In genomic region chr2:152395132-152396024, GRCh38 we compare ENCODE assay signal across 14 cellular contexts.
DNase-seq lines count a peak whose midpoint lies in the region; ATAC-seq and TF ChIP-seq lines count a peak whose summit lies in the region.
"Had no signal": no experiment of that assay in that cellular context is flagged by ENCODE, and none has a peak within 500 bp of the region (broad histone marks: within the 10 kb centered on the region; RNA-seq: fewer than 3 reads in every experiment).

No MANE protein-coding gene starts in this region.

- no peak for TF ChIP-seq EP300 in SK-N-SH (IDR thresholded peaks at IDR 0.05; ENCODE audit: borderline replicate concordance in 1 of 2, low read depth in 1 of 2, low read length in 1 of 2)

- DNase-seq in SK-N-SH (no peak), fibroblast of gingiva (ENCODE audit: low read depth) (peak; percentile 58), omental fat pad (ENCODE audit: low spot score) (no peak), GM13976 (ENCODE audit: low spot score) (no peak), foreskin keratinocyte (no peak)
- no peak for DNase-seq in activated CD4-positive, alpha-beta T cell treated with anti-CD3 and anti-CD28 coated beads, Interleukin-2, amount 50 U/mL, for 4 hours
- DNase-seq: 8988T; activated T-cell treated with anti-CD3 and anti-CD28 coated beads, Interleukin-2, amount 50 U/mL, for 1 hour; natural killer cell; NCI-H2081 treated with DMSO at 0.1 percent for 48 hours; PC-9; stimulated activated CD4-positive, alpha-beta T cell treated with anti-CD3 and anti-CD28 coated beads, Interleukin-4, amount 100 ng/mL, for 1 hour had no signal

- 97% methylated on average over 9 of the region's 9 CpGs for WGBS in SK-N-SH (ENCODE audit: low lambda C conversion rate)
- 41% methylated on average over 9 of the region's 9 CpGs for whole genome bisulfite sequencing in urinary bladder

- H3K27me3 ChIP-seq in SK-N-SH (ENCODE audit: insufficient read depth), result no peaks in the 10 kb centered on the region
- no peaks in the 10 kb centered on the region for H3K27me3 ChIP-seq in foreskin keratinocyte

- H3K36me3 ChIP-seq in SK-N-SH (replicated peaks in 1 of 2; ENCODE audit: control insufficient read depth in 1 of 2, insufficient read depth in 2 of 2, low read length in 1 of 2) (no peaks in the 10 kb centered on the region), urinary bladder (ENCODE audit: insufficient read depth) (no peaks in the 10 kb centered on the region)

- H2AFZ ChIP-seq in SK-N-SH (ENCODE audit: low read depth), result no peak overlapping the region
- H2AFZ ChIP-seq: PC-9 had no signal

- peaks cover 7% of the 10 kb centered on the region for H3F3A ChIP-seq in SK-N-SH (replicated peaks; ENCODE audit: insufficient read depth)

- no peak overlapping the region for H3K27ac ChIP-seq in SK-N-SH (ENCODE audit: low read depth in 2 of 2, low read length in 1 of 2)
- no peak overlapping the region for H3K27ac ChIP-seq in urinary bladder (ENCODE audit: low read depth)
- no peak overlapping the region for H3K27ac ChIP-seq in foreskin keratinocyte
- H3K27ac ChIP-seq: PC-9 had no signal

- H3K79me2 ChIP-seq in SK-N-SH (ENCODE audit: insufficient read depth), result peaks cover 36% of the 10 kb centered on the region

- ATAC-seq in SK-N-SH treated with all-trans-retinoic acid at 6 μM for 48 hours (0 out of 3 replicates have a peak, but pooled peaks have one; percentile 33), omental fat pad (ENCODE audit: low FRiP score) (peak; percentile 46), foreskin keratinocyte (no peak)
- ATAC-seq: natural killer cell had no signal

- no peak overlapping the region for H3K9ac ChIP-seq in SK-N-SH

- no peaks in the 10 kb centered on the region for H3K9me3 ChIP-seq in SK-N-SH

- in situ Hi-C loops in GM13976 (cut with MboI; ENCODE audit: low sequenced_read_pairs, unreplicated experiment), result no loop called here

- TF ChIP-seq CTCF in SK-N-SH (IDR thresholded peaks at IDR 0.05) (no peak), omental fat pad (IDR thresholded peaks at IDR 0.05) (no peak), GM13976 (IDR thresholded peaks at IDR 0.05; ENCODE audit: borderline replicate concordance, control extremely low read depth, extremely low read depth, insufficient read depth, missing control alignments) (no peak), foreskin keratinocyte (conservative IDR thresholded peaks at IDR 0.05) (no peak)

- H4K20me1 ChIP-seq in SK-N-SH (ENCODE audit: insufficient read depth), result no peaks in the 10 kb centered on the region; the same call in 1 of the 2 replicates

- no peak for TF ChIP-seq RAD21 in SK-N-SH (IDR thresholded peaks at IDR 0.05; ENCODE audit: low read length)

- H3K4me2 ChIP-seq in SK-N-SH, result no peak overlapping the region
- H3K4me2 ChIP-seq: PC-9 had no signal

- POLR2A ChIA-PET in SK-N-SH (lab: Yijun Ruan, JAX), result no interaction called here

- H3K4me3 ChIP-seq in SK-N-SH (ENCODE audit: low read depth in 2 of 2, low read length in 1 of 2) (no peak overlapping the region), urinary bladder (ENCODE audit: low read depth, low read length) (peak overlapping the region; percentile 11)
- H3K4me3 ChIP-seq: PC-9 had no signal

- H3K4me1 ChIP-seq in SK-N-SH (ENCODE audit: control insufficient read depth in 1 of 2, insufficient read depth in 2 of 2, low read depth in 1 of 2, low read length in 1 of 2) (peaks cover 2 to 23% of the 10 kb centered on the region in 2 experiments; a peak in 3 of 4 replicates), urinary bladder (ENCODE audit: insufficient read depth) (no peaks in the 10 kb centered on the region), foreskin keratinocyte (no peaks in the 10 kb centered on the region)

- no peaks in the 10 kb centered on the region for H3K9me2 ChIP-seq in SK-N-SH

- CTCF ChIA-PET in SK-N-SH (lab: Yijun Ruan, JAX), result interaction anchor here (1.2 kb wide), 1 partner anchor 11 kb away, joined by 3 read pairs; no protein-coding TSS in a partner anchor

TF ChIP-seq in SK-N-SH treated with all-trans-retinoic acid at 6 μM for 48 hours, 23 proteins besides CTCF, POLR2A, EP300 and RAD21 (continues in another document):
- TF ChIP-seq OSR1 (CRISPR knock-in tag; IDR thresholded peaks at IDR 0.05) (no peak), RARB (CRISPR knock-in tag; IDR thresholded peaks at IDR 0.05) (no peak), GLIS3 (CRISPR knock-in tag; IDR thresholded peaks at IDR 0.05) (no peak), ESRRG (CRISPR knock-in tag; IDR thresholded peaks at IDR 0.05) (no peak), TSHZ2 (CRISPR knock-in tag; IDR thresholded peaks at IDR 0.05) (no peak), ZC3H10 (CRISPR knock-in tag; IDR thresholded peaks at IDR 0.05) (no peak)

TF ChIP-seq in SK-N-SH, 30 proteins besides CTCF, POLR2A, EP300 and RAD21:
- TF ChIP-seq CHD2 (IDR thresholded peaks at IDR 0.05; ENCODE audit: low read length, partially characterized antibody) (no peak), PBX3 (IDR thresholded peaks at IDR 0.05) (no peak), USF2 (IDR thresholded peaks at IDR 0.05; ENCODE audit: borderline replicate concordance, low read depth, low read length) (no peak), JUND (IDR thresholded peaks at IDR 0.05) (no peak), REST (IDR thresholded peaks at IDR 0.05; ENCODE audit: low read depth, low read length) (no peak), GATA2 (CRISPR knock-in tag; IDR thresholded peaks at IDR 0.05) (no peak), RFX5 (IDR thresholded peaks at IDR 0.05; ENCODE audit: low read length) (no peak), ZBTB33 (IDR thresholded peaks at IDR 0.05; ENCODE audit: borderline replicate concordance, low read depth) (no peak), FOXM1 (IDR thresholded peaks at IDR 0.05; ENCODE audit: low read depth) (no peak)
